In the genomic region with DNA sequence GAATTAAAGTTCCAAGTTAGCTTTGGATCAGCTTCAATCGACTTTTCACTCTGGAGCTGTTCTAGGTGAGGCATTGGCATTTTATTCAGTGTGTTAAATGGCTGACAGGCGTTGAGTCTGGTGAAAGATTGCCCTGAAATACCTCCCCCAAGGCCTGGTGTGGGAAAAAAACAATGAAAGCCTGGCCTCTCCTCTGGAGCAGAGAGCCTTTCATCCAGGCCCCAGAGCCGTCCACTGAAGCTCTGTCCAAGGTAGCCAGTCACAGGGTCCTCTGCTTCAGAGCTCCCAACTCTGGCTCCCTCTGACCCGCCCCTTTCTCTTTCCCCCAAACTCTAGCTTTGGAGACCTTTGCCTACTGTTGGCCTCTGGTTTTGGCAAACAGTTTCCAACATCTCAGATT, we compare ENCODE assay signal across 18 cellular contexts.
DNase-seq lines count a peak whose midpoint lies in the region; ATAC-seq, FAIRE-seq and TF ChIP-seq lines count a peak whose summit lies in the region.
"Had no signal": no experiment of that assay in that cellular context is flagged by ENCODE, and none has a peak within 500 bp of the region (broad histone marks: within the 10 kb centered on the region; RNA-seq: fewer than 3 reads in every experiment).

No MANE protein-coding gene starts in this region.

- FAIRE-seq in K562 (lab: Jason Lieb, UNC) = no peak
- FAIRE-seq: G401.6, H54 had no signal

- no peak overlapping the region for H3K9ac ChIP-seq in K562 (ENCODE audit: insufficient read depth in 1 of 2, low read depth in 2 of 2, low read length in 2 of 2)
- H3K9ac ChIP-seq: BLaER1 had no signal

- H4K20me1 ChIP-seq in K562 (replicated peaks; ENCODE audit: control insufficient read depth, insufficient read depth, low read length) = no peaks in the 10 kb centered on the region
- H4K20me1 ChIP-seq: BLaER1 had no signal

- H3K36me3 ChIP-seq in K562 (ENCODE audit: control insufficient read depth, insufficient read depth, low read length) = no peaks in the 10 kb centered on the region
- H3K36me3 ChIP-seq in gastroesophageal sphincter = no peaks in the 10 kb centered on the region
- H3K36me3 ChIP-seq: BLaER1, SJSA1 had no signal

- H3K9me3 ChIP-seq in K562 (replicated peaks; ENCODE audit: control insufficient read depth, insufficient read depth, low read depth, low read length) (no peaks in the 10 kb centered on the region), gastroesophageal sphincter (peaks cover 0 to 8% (median 0%) of the 10 kb centered on the region in 3 donors)
- H3K9me3 ChIP-seq: BLaER1, SJSA1 had no signal

- no peaks in the 10 kb centered on the region for H3K4me1 Mint-ChIP-seq in activated T-helper 2 cell treated with anti-CD3 and anti-CD28 coated beads, Interferon-gamma antibody, Interleukin-2, Interleukin-4, amounts not matched to agents 10 μg/mL and 5 μg/mL and 100 μg/mL, durations not matched to agents 14 hours and 24 hours and 36 hours (ENCODE audit: low read depth)

- no peak for TF ChIP-seq RAD21 in K562 (CRISPR knock-in tag; conservative IDR thresholded peaks at IDR 0.05 in 1 of 2, IDR thresholded peaks at IDR 0.05 in 1 of 2)

- H3K4me3 Mint-ChIP-seq in activated T-helper 2 cell treated with anti-CD3 and anti-CD28 coated beads, Interferon-gamma antibody, Interleukin-2, Interleukin-4, amounts not matched to agents 10 μg/mL and 5 μg/mL and 100 μg/mL, durations not matched to agents 14 hours and 24 hours and 36 hours (ENCODE audit: low read depth) = no peak overlapping the region

- no peak overlapping the region for H3K4me2 ChIP-seq in K562 (ENCODE audit: insufficient read depth, low read length)
- H3K4me2 ChIP-seq: BLaER1 had no signal

- 2% methylated on average over 4 of the region's 4 CpGs for WGBS in K562 (ENCODE audit: insufficient coverage, low coverage, missing lambda C conversion rate)
- 17 to 35% methylated on average over 2 to 3 of the region's 4 CpGs for WGBS in gastroesophageal sphincter (ENCODE audit: low coverage in 1 of 2), 2 donors

- TF ChIP-seq EP300 in K562 (IDR thresholded peaks at IDR 0.05; ENCODE audit: low read length) (no peak), gastroesophageal sphincter (IDR thresholded peaks at IDR 0.05) (no peak)

- ATAC-seq in K562 = no peak
- no peak for ATAC-seq in GM21423 (IDR thresholded peaks at IDR 0.05; ENCODE audit: unreplicated experiment)
- no peak for ATAC-seq in gastroesophageal sphincter
- ATAC-seq: PC-3 had no signal

- TF ChIP-seq POLR2A in K562 (conservative IDR thresholded peaks at IDR 0.05) (no peak), gastroesophageal sphincter (IDR thresholded peaks at IDR 0.05) (no peak)

- no peak overlapping the region for H3K27ac Mint-ChIP-seq in activated T-helper 2 cell treated with anti-CD3 and anti-CD28 coated beads, Interferon-gamma antibody, Interleukin-2, Interleukin-4, amounts not matched to agents 10 μg/mL and 5 μg/mL and 100 μg/mL, durations not matched to agents 14 hours and 24 hours and 36 hours

- intact Hi-C loops in K562 (cut with micrococcal nuclease) = no loop called here
- intact Hi-C loops in activated T-helper 2 cell treated with anti-CD3 and anti-CD28 coated beads, Interferon-gamma antibody, Interleukin-2, Interleukin-4, amounts not matched to agents 10 μg/mL and 5 μg/mL and 100 μg/mL, durations not matched to agents 14 hours and 24 hours and 36 hours (cut with micrococcal nuclease) = no loop called here

- H3K4me3 ChIP-seq in K562 (no peak overlapping the region), gastroesophageal sphincter (no peak overlapping the region)
- H3K4me3 ChIP-seq: BLaER1, SJSA1 had no signal

- CTCF ChIA-PET in K562 (lab: Yijun Ruan, JAX; ENCODE audit: low intra/inter-chr PET ratio) = no interaction called here

- H2AFZ ChIP-seq in K562 (ENCODE audit: low read depth, low read length) = no peak overlapping the region

- H3K27me3 ChIP-seq in K562 (ENCODE audit: control insufficient read depth in 2 of 2, insufficient read depth in 2 of 2, low read length in 2 of 2) = peaks cover 16 to 49% of the 10 kb centered on the region in 2 experiments
- H3K27me3 ChIP-seq in gastroesophageal sphincter = peaks cover 60% of the 10 kb centered on the region
- H3K27me3 ChIP-seq: BLaER1 had no signal

- H3K9me1 ChIP-seq in K562 (ENCODE audit: control insufficient read depth, insufficient read depth, low read length) = no peaks in the 10 kb centered on the region

- TF ChIP-seq CTCF in K562 (IDR thresholded peaks at IDR 0.05 in 2 of 3, conservative IDR thresholded peaks at IDR 0.05 in 1 of 3; ENCODE audit: insufficient read depth in 2 of 3, low read depth in 1 of 3, low read length in 3 of 3) (no peak), gastroesophageal sphincter (IDR thresholded peaks at IDR 0.05) (no peak)

- in situ Hi-C loops in K562 (cut with MboI) = no loop called here

- H3K9me3 Mint-ChIP-seq in activated T-helper 2 cell treated with anti-CD3 and anti-CD28 coated beads, Interferon-gamma antibody, Interleukin-2, Interleukin-4, amounts not matched to agents 10 μg/mL and 5 μg/mL and 100 μg/mL, durations not matched to agents 14 hours and 24 hours and 36 hours = no peaks in the 10 kb centered on the region

- H3K79me2 ChIP-seq in K562 (ENCODE audit: control insufficient read depth, insufficient read depth, low read length) = no peaks in the 10 kb centered on the region

- DNase-seq in activated effector memory CD4-positive, alpha-beta T cell treated with anti-CD3 and anti-CD28 coated beads, Interleukin-2, amount 50 U/mL, for 16 hours = peak; percentile 24
- DNase-seq in activated effector memory CD4-positive, alpha-beta T cell treated with Interleukin-2 at 50 U/mL for 16 hours = no peak
- DNase-seq in K562 (ENCODE audit: extremely low read depth in 1 of 4, low spot score in 3 of 4) (no peak), left kidney (ENCODE audit: low read depth, low spot score) (peak; percentile 68), NCI-H146 (lab: John Stamatoyannopoulos, UW) (no peak)
- no peak for DNase-seq in activated T-helper 2 cell treated with anti-CD3 and anti-CD28 coated beads, Interferon-gamma antibody, Interleukin-2, Interleukin-4, amounts not matched to agents 10 μg/mL and 5 μg/mL and 100 μg/mL, durations not matched to agents 14 hours and 24 hours and 36 hours (ENCODE audit: low spot score)
- DNase-seq: 8988T, DMS79 treated with DMSO at 0.1 percent for 48 hours, NCI-H1436, NCI-H2029 treated with DMSO at 0.1 percent for 48 hours, NCI-H82, PC-3 had no signal

- H3K36me3 Mint-ChIP-seq in activated T-helper 2 cell treated with anti-CD3 and anti-CD28 coated beads, Interferon-gamma antibody, Interleukin-2, Interleukin-4, amounts not matched to agents 10 μg/mL and 5 μg/mL and 100 μg/mL, durations not matched to agents 14 hours and 24 hours and 36 hours (ENCODE audit: low read depth) = no peaks in the 10 kb centered on the region

- no TSS peak for BruUV-seq in K562 (replicated peaks; lab: Mats Ljungman, UMichigan)

- H3K27me3 Mint-ChIP-seq in activated T-helper 2 cell treated with anti-CD3 and anti-CD28 coated beads, Interferon-gamma antibody, Interleukin-2, Interleukin-4, amounts not matched to agents 10 μg/mL and 5 μg/mL and 100 μg/mL, durations not matched to agents 14 hours and 24 hours and 36 hours (ENCODE audit: low read depth) = peaks cover 11% of the 10 kb centered on the region

- H3K4me1 ChIP-seq in K562 (replicated peaks in 1 of 2; ENCODE audit: control insufficient read depth in 2 of 2, insufficient read depth in 2 of 2, low read length in 2 of 2) = no peaks in the 10 kb centered on the region
- no peaks in the 10 kb centered on the region for H3K4me1 ChIP-seq in gastroesophageal sphincter
- H3K4me1 ChIP-seq: SJSA1 had no signal

- POLR2A ChIA-PET in K562 (lab: Yijun Ruan, JAX) = no interaction called here

- H3K27ac ChIP-seq in K562 (ENCODE audit: extremely low read depth, low read depth, low read length) = no peak overlapping the region
- no peak overlapping the region for H3K27ac ChIP-seq in gastroesophageal sphincter
- H3K27ac ChIP-seq: BLaER1, SJSA1 had no signal

TF ChIP-seq in K562, 482 proteins besides CTCF, POLR2A, EP300 and RAD21:
- TF ChIP-seq EHMT2 (IDR thresholded peaks at IDR 0.05) = peak; percentile 40; the same call in 1 of the 2 replicates
- TF ChIP-seq ZFPM2 (CRISPR knock-in tag; IDR thresholded peaks at IDR 0.05) = no peak

Comparison
In these comparisons a context has a peak if more than half of its experiments do, and no peak if none do; other contexts are left out.
1. DNase-seq: peak in activated effector memory CD4-positive, alpha-beta T cell treated with anti-CD3 and anti-CD28 coated beads, Interleukin-2, amount 50 U/mL, for 16 hours (single experiment) and left kidney (single experiment); none in activated effector memory CD4-positive, alpha-beta T cell treated with Interleukin-2 at 50 U/mL for 16 hours (single experiment), K562 (0 of 4), activated T-helper 2 cell treated with anti-CD3 and anti-CD28 coated beads, Interferon-gamma antibody, Interleukin-2, Interleukin-4, amounts not matched to agents 10 μg/mL and 5 μg/mL and 100 μg/mL, durations not matched to agents 14 hours and 24 hours and 36 hours (single experiment) and NCI-H146 (single experiment).